In the genomic region with DNA sequence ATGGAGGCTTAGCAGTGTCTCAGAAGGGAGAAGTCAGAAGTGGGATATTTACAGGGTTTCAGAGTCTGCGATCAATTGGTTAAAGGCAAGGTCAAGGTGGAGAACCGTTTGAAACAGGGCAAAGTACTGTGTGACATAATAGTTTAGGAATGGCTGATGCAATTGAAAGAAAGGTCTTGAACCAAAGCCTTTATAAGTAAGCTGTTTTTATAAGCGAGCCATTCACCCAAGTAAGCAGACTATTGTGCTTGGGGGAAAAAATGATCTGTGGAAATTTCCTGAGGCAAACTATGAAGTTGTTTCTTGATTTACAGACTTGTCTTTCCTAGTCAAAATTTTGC, we compare ENCODE assay signal across 21 cellular contexts.
DNase-seq lines count a peak whose midpoint lies in the region; ATAC-seq, FAIRE-seq and TF ChIP-seq lines count a peak whose summit lies in the region.
"Had no signal": no experiment of that assay in that cellular context is flagged by ENCODE, and none has a peak within 500 bp of the region (broad histone marks: within the 10 kb centered on the region; RNA-seq: fewer than 3 reads in every experiment).

No MANE protein-coding gene starts in this region.

- intact Hi-C loops in left ventricle myocardium inferior (cut with micrococcal nuclease) = no loop called here
- intact Hi-C loops in Right ventricle myocardium superior (cut with DNase I) = loop anchor here (5.0 kb wide), 1 partner anchor 37 kb away; no protein-coding TSS in a partner anchor
- intact Hi-C loops in tibial artery (cut with DNase I; ENCODE audit: low total_unique reads) = no loop called here
- intact Hi-C loops in Right ventricle myocardium inferior (cut with DNase I) = no loop called here

- H3K36me3 ChIP-seq in left ventricle myocardium inferior = no peaks in the 10 kb centered on the region
- H3K36me3 ChIP-seq in keratinocyte (ENCODE audit: control insufficient read depth in 2 of 2, extremely low read depth in 1 of 2, insufficient read depth in 2 of 2, low read length in 2 of 2) = no peaks in the 10 kb centered on the region
- no peaks in the 10 kb centered on the region for H3K36me3 ChIP-seq in tibial artery
- H3K36me3 ChIP-seq in tibial nerve = no peaks in the 10 kb centered on the region
- H3K36me3 ChIP-seq: gastrocnemius medialis, upper lobe of right lung had no signal

- H3K9ac ChIP-seq in keratinocyte (ENCODE audit: control insufficient read depth, extremely low read depth, insufficient read depth, low read length) = no peak overlapping the region

- peak overlapping the region in 3 of 5 experiments; percentile 1 to 37 (median 7) for H3K27ac Mint-ChIP-seq in brain
- H3K27ac Mint-ChIP-seq: CD4-positive, alpha-beta memory T cell; stimulated activated memory B cell treated with anti-CD40 and anti-IgM and Interleukin-4, amounts not matched to agents 10 μg/mL and 1 μg/mL and 100 μg/mL, for 72 hours had no signal

- H3K4me3 ChIP-seq in left ventricle myocardium inferior (no peak overlapping the region), keratinocyte (ENCODE audit: control insufficient read depth in 2 of 3, extremely low read depth in 1 of 3, insufficient read depth in 2 of 3, low read depth in 1 of 3, low read length in 3 of 3) (no peak overlapping the region), tibial artery (no peak overlapping the region), tibial nerve (no peak overlapping the region)
- H3K4me3 ChIP-seq: gastrocnemius medialis, GM12878, PC-9, skin epidermis, upper lobe of right lung had no signal

- WGBS in tibial nerve, 2 donors = 36 to 48% methylated on average over 3 of the region's 3 CpGs

- no peaks in the 10 kb centered on the region for H3K79me2 ChIP-seq in keratinocyte (ENCODE audit: control insufficient read depth, insufficient read depth, low read length)

- peak overlapping the region; percentile 6 for H3K27ac ChIP-seq in left ventricle myocardium inferior (replicated peaks)
- peak overlapping the region; percentile 36 for H3K27ac ChIP-seq in keratinocyte (ENCODE audit: control insufficient read depth, insufficient read depth, low read length)
- H3K27ac ChIP-seq in tibial artery = peak overlapping the region; percentile 57 to 59
- peak overlapping the region in 2 of 4 donors; percentile 1 to 10 for H3K27ac ChIP-seq in tibial nerve
- H3K27ac ChIP-seq: gastrocnemius medialis, PC-9, upper lobe of right lung, VCaP had no signal

- H3K4me1 Mint-ChIP-seq in brain = peaks cover 44% of the 10 kb centered on the region

- H3K9me3 Mint-ChIP-seq in brain = peaks cover 6 to 23% (median 12%) of the 10 kb centered on the region in 5 experiments

- H3K27me3 Mint-ChIP-seq in brain = peaks cover 3% of the 10 kb centered on the region

- TF ChIP-seq CTCF in left ventricle myocardium inferior (IDR thresholded peaks at IDR 0.05; ENCODE audit: borderline replicate concordance) (no peak), brain (conservative IDR thresholded peaks at IDR 0.05) (no peak), keratinocyte (optimal IDR thresholded peaks at IDR 0.05 in 1 of 3, IDR thresholded peaks at IDR 0.05 in 1 of 3, conservative IDR thresholded peaks at IDR 0.05 in 1 of 3; ENCODE audit: extremely low read depth in 1 of 3, insufficient read depth in 2 of 3, low read length in 3 of 3) (no peak), tibial artery (IDR thresholded peaks at IDR 0.05) (no peak), tibial nerve (IDR thresholded peaks at IDR 0.05) (no peak)

- H2AFZ ChIP-seq in keratinocyte (ENCODE audit: control insufficient read depth, low read length) = no peak overlapping the region
- H2AFZ ChIP-seq: PC-9 had no signal

- no peak for FAIRE-seq in keratinocyte (lab: Jason Lieb, UNC)
- FAIRE-seq: A204.1, GM12878 had no signal

- no peak for DNase-seq in left ventricle myocardium inferior
- no peak for DNase-seq in Right ventricle myocardium superior
- DNase-seq in keratinocyte (ENCODE audit: low read depth, low spot score) = no peak
- no peak for DNase-seq in tibial artery
- DNase-seq in Right ventricle myocardium inferior (ENCODE audit: missing footprints) = no peak
- no peak for DNase-seq in tibial nerve (ENCODE audit: low spot score in 2 of 2)
- DNase-seq: activated gamma-delta T cell; aorta; CD4-positive, alpha-beta memory T cell; gastrocnemius medialis; NCI-H2029; NCI-H526; PC-9; upper lobe of right lung had no signal

- dilution Hi-C loops in keratinocyte (cut with MboI; ENCODE audit: extremely low pct_ligation_motif_present, low sequenced_read_pairs) = no loop called here

- no peaks in the 10 kb centered on the region for H4K20me1 ChIP-seq in keratinocyte (ENCODE audit: control insufficient read depth, extremely low read depth, insufficient read depth, low read length)

- H3K4me3 Mint-ChIP-seq in brain = no peak overlapping the region
- H3K4me3 Mint-ChIP-seq: CD4-positive, alpha-beta memory T cell; stimulated activated memory B cell treated with anti-CD40 and anti-IgM and Interleukin-4, amounts not matched to agents 10 μg/mL and 1 μg/mL and 100 μg/mL, for 72 hours had no signal

- H3K27me3 ChIP-seq in left ventricle myocardium inferior (ENCODE audit: low read depth) = no peaks in the 10 kb centered on the region
- no peaks in the 10 kb centered on the region for H3K27me3 ChIP-seq in keratinocyte (ENCODE audit: control insufficient read depth, extremely low read depth, insufficient read depth, low read length)
- no peaks in the 10 kb centered on the region for H3K27me3 ChIP-seq in tibial artery
- no peaks in the 10 kb centered on the region for H3K27me3 ChIP-seq in tibial nerve
- H3K27me3 ChIP-seq: gastrocnemius medialis, upper lobe of right lung had no signal

- no peak for TF ChIP-seq POLR2A in tibial nerve (IDR thresholded peaks at IDR 0.05)

- ATAC-seq in Right ventricle myocardium superior (ENCODE audit: poor library complexity) = no peak
- ATAC-seq in Right ventricle myocardium inferior = no peak
- ATAC-seq in GM21528 (IDR thresholded peaks at IDR 0.05; ENCODE audit: low FRiP score, unreplicated experiment) = no peak
- ATAC-seq: gastrocnemius medialis; GM12878; stimulated activated memory B cell treated with anti-CD40 and anti-IgM and Interleukin-4, amounts not matched to agents 10 μg/mL and 1 μg/mL and 100 μg/mL, for 72 hours; upper lobe of right lung had no signal

- H3K4me1 ChIP-seq in left ventricle myocardium inferior (peaks cover 25% of the 10 kb centered on the region), keratinocyte (ENCODE audit: control insufficient read depth, extremely low read depth, insufficient read depth, low read length) (peaks cover 19% of the 10 kb centered on the region), tibial artery (peaks cover 0 to 51% (median 24%) of the 10 kb centered on the region in 4 donors), tibial nerve (peaks cover 0 to 35% (median 8%) of the 10 kb centered on the region in 4 donors)

- no peaks in the 10 kb centered on the region for H3K9me1 ChIP-seq in keratinocyte (ENCODE audit: control insufficient read depth, extremely low read depth, insufficient read depth, low read length)

- peaks cover 6% of the 10 kb centered on the region for H3K9me3 ChIP-seq in left ventricle myocardium inferior (replicated peaks)
- no peaks in the 10 kb centered on the region for H3K9me3 ChIP-seq in keratinocyte (ENCODE audit: control insufficient read depth, low read depth, low read length)
- H3K9me3 ChIP-seq in tibial artery = no peaks in the 10 kb centered on the region
- no peaks in the 10 kb centered on the region for H3K9me3 ChIP-seq in tibial nerve
- H3K9me3 ChIP-seq: gastrocnemius medialis, upper lobe of right lung had no signal

- no peaks in the 10 kb centered on the region for H3K36me3 Mint-ChIP-seq in brain
- H3K36me3 Mint-ChIP-seq: stimulated activated memory B cell treated with anti-CD40 and anti-IgM and Interleukin-4, amounts not matched to agents 10 μg/mL and 1 μg/mL and 100 μg/mL, for 72 hours had no signal

- H3K4me2 ChIP-seq in keratinocyte (ENCODE audit: control insufficient read depth, extremely low read depth, insufficient read depth, low read depth, low read length) = peak overlapping the region; percentile 18
- H3K4me2 ChIP-seq: PC-9 had no signal

- no peak for TF ChIP-seq EP300 in tibial nerve (IDR thresholded peaks at IDR 0.05)
